Comparison of ENCODE assay signal across 1 cellular context in the genomic region with DNA sequence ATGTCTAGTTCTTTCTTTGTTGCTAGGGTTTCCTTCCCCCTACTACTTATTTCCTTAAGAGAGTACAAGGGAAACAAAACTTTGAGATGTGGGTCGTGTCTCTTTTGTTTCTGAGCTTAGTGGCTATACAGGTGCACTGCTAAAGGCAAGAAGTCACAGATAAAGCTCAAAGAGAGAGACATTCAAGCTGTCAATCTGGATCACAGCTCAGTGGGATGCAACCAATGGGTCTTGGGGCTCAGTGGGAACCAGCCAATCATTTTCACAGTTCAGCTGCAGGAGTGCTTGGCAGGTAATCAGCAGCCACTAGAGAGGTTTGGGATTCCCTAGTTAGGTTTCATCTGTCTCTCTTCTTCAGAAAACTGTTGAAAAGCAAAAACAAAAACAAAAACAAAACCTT.
TF ChIP-seq lines count a peak whose summit lies in the region.

No MANE protein-coding gene starts in this region.

TF ChIP-seq in GM23338, 12 proteins besides CTCF, POLR2A, EP300 and RAD21 (continued from another document):
- TF ChIP-seq, protein P1, sequence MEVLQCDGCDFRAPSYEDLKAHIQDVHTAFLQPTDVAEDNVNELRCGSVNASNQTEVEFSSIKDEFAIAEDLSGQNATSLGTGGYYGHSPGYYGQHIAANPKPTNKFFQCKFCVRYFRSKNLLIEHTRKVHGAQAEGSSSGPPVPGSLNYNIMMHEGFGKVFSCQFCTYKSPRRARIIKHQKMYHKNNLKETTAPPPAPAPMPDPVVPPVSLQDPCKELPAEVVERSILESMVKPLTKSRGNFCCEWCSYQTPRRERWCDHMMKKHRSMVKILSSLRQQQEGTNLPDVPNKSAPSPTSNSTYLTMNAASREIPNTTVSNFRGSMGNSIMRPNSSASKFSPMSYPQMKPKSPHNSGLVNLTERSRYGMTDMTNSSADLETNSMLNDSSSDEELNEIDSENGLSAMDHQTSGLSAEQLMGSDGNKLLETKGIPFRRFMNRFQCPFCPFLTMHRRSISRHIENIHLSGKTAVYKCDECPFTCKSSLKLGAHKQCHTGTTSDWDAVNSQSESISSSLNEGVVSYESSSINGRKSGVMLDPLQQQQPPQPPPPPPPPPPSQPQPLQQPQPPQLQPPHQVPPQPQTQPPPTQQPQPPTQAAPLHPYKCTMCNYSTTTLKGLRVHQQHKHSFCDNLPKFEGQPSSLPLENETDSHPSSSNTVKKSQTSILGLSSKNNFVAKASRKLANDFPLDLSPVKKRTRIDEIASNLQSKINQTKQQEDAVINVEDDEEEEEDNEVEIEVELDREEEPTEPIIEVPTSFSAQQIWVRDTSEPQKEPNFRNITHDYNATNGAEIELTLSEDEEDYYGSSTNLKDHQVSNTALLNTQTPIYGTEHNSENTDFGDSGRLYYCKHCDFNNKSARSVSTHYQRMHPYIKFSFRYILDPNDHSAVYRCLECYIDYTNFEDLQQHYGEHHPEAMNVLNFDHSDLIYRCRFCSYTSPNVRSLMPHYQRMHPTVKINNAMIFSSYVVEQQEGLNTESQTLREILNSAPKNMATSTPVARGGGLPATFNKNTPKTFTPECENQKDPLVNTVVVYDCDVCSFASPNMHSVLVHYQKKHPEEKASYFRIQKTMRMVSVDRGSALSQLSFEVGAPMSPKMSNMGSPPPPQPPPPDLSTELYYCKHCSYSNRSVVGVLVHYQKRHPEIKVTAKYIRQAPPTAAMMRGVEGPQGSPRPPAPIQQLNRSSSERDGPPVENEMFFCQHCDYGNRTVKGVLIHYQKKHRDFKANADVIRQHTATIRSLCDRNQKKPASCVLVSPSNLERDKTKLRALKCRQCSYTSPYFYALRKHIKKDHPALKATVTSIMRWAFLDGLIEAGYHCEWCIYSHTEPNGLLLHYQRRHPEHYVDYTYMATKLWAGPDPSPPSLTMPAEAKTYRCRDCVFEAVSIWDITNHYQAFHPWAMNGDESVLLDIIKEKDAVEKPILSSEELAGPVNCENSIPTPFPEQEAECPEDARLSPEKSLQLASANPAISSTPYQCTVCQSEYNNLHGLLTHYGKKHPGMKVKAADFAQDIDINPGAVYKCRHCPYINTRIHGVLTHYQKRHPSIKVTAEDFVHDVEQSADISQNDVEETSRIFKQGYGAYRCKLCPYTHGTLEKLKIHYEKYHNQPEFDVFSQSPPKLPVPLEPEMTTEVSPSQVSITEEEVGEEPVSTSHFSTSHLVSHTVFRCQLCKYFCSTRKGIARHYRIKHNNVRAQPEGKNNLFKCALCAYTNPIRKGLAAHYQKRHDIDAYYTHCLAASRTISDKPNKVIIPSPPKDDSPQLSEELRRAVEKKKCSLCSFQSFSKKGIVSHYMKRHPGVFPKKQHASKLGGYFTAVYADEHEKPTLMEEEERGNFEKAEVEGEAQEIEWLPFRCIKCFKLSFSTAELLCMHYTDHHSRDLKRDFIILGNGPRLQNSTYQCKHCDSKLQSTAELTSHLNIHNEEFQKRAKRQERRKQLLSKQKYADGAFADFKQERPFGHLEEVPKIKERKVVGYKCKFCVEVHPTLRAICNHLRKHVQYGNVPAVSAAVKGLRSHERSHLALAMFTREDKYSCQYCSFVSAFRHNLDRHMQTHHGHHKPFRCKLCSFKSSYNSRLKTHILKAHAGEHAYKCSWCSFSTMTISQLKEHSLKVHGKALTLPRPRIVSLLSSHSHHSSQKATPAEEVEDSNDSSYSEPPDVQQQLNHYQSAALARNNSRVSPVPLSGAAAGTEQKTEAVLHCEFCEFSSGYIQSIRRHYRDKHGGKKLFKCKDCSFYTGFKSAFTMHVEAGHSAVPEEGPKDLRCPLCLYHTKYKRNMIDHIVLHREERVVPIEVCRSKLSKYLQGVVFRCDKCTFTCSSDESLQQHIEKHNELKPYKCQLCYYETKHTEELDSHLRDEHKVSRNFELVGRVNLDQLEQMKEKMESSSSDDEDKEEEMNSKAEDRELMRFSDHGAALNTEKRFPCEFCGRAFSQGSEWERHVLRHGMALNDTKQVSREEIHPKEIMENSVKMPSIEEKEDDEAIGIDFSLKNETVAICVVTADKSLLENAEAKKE (CRISPR knock-in tag; IDR thresholded peaks at IDR 0.05): no peak
- TF ChIP-seq EZH2phosphoT487 (IDR thresholded peaks at IDR 0.05; ENCODE audit: unreplicated experiment) (no peak), NANOG (IDR thresholded peaks at IDR 0.05; ENCODE audit: borderline replicate concordance) (no peak)
TF ChIP-seq in GM23338: peak in this region for 0.
